ENCODE assay signal across 14 cellular contexts in the genomic region with DNA sequence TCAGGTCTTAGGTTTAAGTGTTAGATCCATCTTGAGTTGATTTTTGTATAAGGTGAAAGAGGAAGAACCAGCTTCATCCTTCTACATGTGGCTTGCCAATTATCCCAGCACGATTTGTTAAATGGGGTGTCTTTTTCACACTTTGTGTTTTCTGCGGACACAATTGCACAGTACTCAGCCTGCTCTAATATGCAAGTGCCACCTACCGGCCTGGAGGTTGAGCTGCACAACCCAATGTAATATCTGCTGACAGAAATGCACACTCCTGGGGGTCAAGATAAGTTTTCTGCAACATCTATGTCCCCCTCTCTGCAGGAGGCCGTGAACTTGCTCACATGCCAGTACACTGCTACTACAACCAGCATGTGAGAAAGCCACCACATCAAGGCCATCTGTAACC.
"Had no signal": no experiment of that assay in that cellular context is flagged by ENCODE, and none has a peak within 500 bp of the region (broad histone marks: within the 10 kb centered on the region; RNA-seq: fewer than 3 reads in every experiment).

No MANE protein-coding gene starts in this region.

- H3K4me3 ChIP-seq: adrenal gland, upper lobe of left lung had no signal

- ATAC-seq: activated CD8-positive, alpha-beta T cell treated with anti-CD3 and anti-CD28 coated beads for 36 hours; activated T-cell treated with anti-CD3 and anti-CD28 coated beads, Interleukin-2, amount 50 U/mL, for 4 hours; left lobe of liver; stimulated activated naive CD8-positive, alpha-beta T cell treated with anti-CD3 and anti-CD28 coated beads, Interleukin-15, amount 100 ng/mL, for 72 hours had no signal

- H3K4me3 Mint-ChIP-seq: activated CD8-positive, alpha-beta T cell treated with anti-CD3 and anti-CD28 coated beads for 36 hours; activated naive CD4-positive, alpha-beta T cell treated with anti-CD3 and anti-CD28 coated beads, Interleukin-2, amount 50 U/mL, for 24 hours; activated T-cell treated with anti-CD3 and anti-CD28 coated beads, Interleukin-2, amount 50 U/mL, for 4 hours; naive B cell; stimulated activated naive CD8-positive, alpha-beta T cell treated with anti-CD3 and anti-CD28 coated beads, Interleukin-15, amount 100 ng/mL, for 72 hours had no signal

- H3K36me3 ChIP-seq: adrenal gland, upper lobe of left lung had no signal

- H3K27me3 ChIP-seq: adrenal gland, upper lobe of left lung had no signal

- H3K36me3 Mint-ChIP-seq: activated naive CD4-positive, alpha-beta T cell treated with anti-CD3 and anti-CD28 coated beads, Interleukin-2, amount 50 U/mL, for 24 hours; naive B cell had no signal

- H3K27me3 Mint-ChIP-seq: activated CD8-positive, alpha-beta T cell treated with anti-CD3 and anti-CD28 coated beads for 36 hours; activated naive CD4-positive, alpha-beta T cell treated with anti-CD3 and anti-CD28 coated beads, Interleukin-2, amount 50 U/mL, for 24 hours; naive B cell; stimulated activated naive CD8-positive, alpha-beta T cell treated with anti-CD3 and anti-CD28 coated beads, Interleukin-15, amount 100 ng/mL, for 72 hours had no signal

- H3K27ac Mint-ChIP-seq: activated CD8-positive, alpha-beta T cell treated with anti-CD3 and anti-CD28 coated beads for 36 hours; activated naive CD4-positive, alpha-beta T cell treated with anti-CD3 and anti-CD28 coated beads, Interleukin-2, amount 50 U/mL, for 24 hours; naive B cell; stimulated activated naive CD8-positive, alpha-beta T cell treated with anti-CD3 and anti-CD28 coated beads, Interleukin-15, amount 100 ng/mL, for 72 hours had no signal

- H3K9ac ChIP-seq: parathyroid adenoma had no signal

- H3K4me1 ChIP-seq: adrenal gland, parathyroid adenoma, upper lobe of left lung had no signal

- H3K27ac ChIP-seq: adrenal gland, parathyroid adenoma, upper lobe of left lung had no signal

- H2AFZ ChIP-seq: parathyroid adenoma had no signal

- H3K79me2 ChIP-seq: parathyroid adenoma had no signal

- DNase-seq: activated CD4-positive, alpha-beta T cell treated with anti-CD3 and anti-CD28 coated beads for 4 hours; activated CD8-positive, alpha-beta T cell treated with anti-CD3 and anti-CD28 coated beads for 36 hours; activated effector memory CD4-positive, alpha-beta T cell treated with anti-CD3 and anti-CD28 coated beads, Interleukin-2, amount 50 U/mL, for 16 hours; activated T-cell treated with anti-CD3 and anti-CD28 coated beads, Interleukin-2, amount 50 U/mL, for 4 hours; adrenal gland; erythroblast; islet precursor cell; naive B cell; stimulated activated CD4-positive, alpha-beta T cell treated with anti-CD3 and anti-CD28 coated beads, Interleukin-1b, Interleukin-23, amount 100 ng/mL, for 48 hours; stimulated activated naive CD8-positive, alpha-beta T cell treated with anti-CD3 and anti-CD28 coated beads, Interleukin-15, amount 100 ng/mL, for 72 hours; upper lobe of left lung had no signal

- H3K9me3 ChIP-seq: adrenal gland, upper lobe of left lung had no signal

- H3K4me1 Mint-ChIP-seq: activated naive CD4-positive, alpha-beta T cell treated with anti-CD3 and anti-CD28 coated beads, Interleukin-2, amount 50 U/mL, for 24 hours; naive B cell; stimulated activated naive CD8-positive, alpha-beta T cell treated with anti-CD3 and anti-CD28 coated beads, Interleukin-15, amount 100 ng/mL, for 72 hours had no signal
